In the genomic region with DNA sequence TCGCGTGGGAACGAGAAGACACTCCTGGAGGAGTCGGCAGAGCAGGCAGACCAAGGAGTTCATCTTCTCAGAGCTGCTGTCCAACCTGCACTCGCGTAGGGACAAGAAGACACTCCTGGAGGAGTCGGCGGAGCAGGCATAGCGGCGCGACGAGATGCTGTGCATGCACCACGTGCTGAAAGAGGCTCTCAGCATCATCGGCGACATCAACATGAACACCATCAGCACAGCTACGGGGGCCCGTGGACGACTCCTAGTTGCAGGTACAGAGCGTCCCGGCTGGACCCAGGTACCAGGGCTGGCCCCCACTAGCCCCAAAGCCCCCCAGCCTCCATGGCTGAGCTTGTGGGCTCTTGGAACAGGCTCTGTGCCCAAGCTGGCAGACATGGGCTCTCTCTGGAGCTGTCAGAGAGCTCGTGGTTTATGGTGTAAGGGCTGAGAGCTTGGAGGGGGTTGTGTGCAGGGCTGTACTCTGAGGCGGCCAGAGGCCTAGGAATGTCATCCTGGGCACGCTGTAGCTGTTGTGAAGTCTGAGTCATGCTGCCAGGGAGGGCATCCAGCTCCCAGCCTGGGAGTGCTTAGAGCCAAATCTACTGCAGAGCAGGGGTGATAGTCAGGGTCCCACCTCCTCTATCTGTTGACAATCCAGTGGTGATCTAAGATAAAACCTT, we compare ENCODE assay signal across 14 cellular contexts. TPM values are rescaled to one million over a fixed set of nuclear protein-coding genes. Genes with fewer than 3 reads are reported as not detected.
A peak's percentile ranks its signal among the peaks of the same experiment; 100 is the strongest.
DNase-seq lines count a peak whose midpoint lies in the region; ATAC-seq, FAIRE-seq and TF ChIP-seq lines count a peak whose summit lies in the region.
"Not testable (repeated sequence)": the region's sequence is repeated elsewhere in the genome, so short reads cannot be mapped to it uniquely, and the experiment has no call there.
"Had no signal": no experiment of that assay in that cellular context is flagged by ENCODE, and none has a peak within 500 bp of the region (broad histone marks: within the 10 kb centered on the region; RNA-seq: fewer than 3 reads in every experiment).

No MANE protein-coding gene starts in this region.

- not testable (repeated sequence) for H3K4me1 Mint-ChIP-seq in activated CD4-positive, alpha-beta T cell treated with anti-CD3 and anti-CD28 coated beads, Interleukin-2, amount 10 ng/mL, durations not matched to agents 24 days and 14 days

- TF ChIP-seq CTCF in AG10803 (conservative IDR thresholded peaks at IDR 0.05; ENCODE audit: low read length) = not testable (repeated sequence)

- peak; percentile 12 for DNase-seq in AG10803 (ENCODE audit: low read depth)
- DNase-seq in HK-2 (ENCODE audit: unreplicated experiment) = peak; percentile 28
- DNase-seq in RCC 7860 (ENCODE audit: low spot score) = peak; percentile 18
- peak; percentile 32 for DNase-seq in activated CD4-positive, alpha-beta T cell treated with anti-CD3 and anti-CD28 coated beads, Interleukin-2, amount 10 ng/mL, durations not matched to agents 24 days and 14 days
- peak; percentile 69 for DNase-seq in glomerular visceral epithelial cell (ENCODE audit: extremely low spot score)
- peak; percentile 52 for DNase-seq in left ventricle myocardium superior
- DNase-seq in mesenteric fat pad (ENCODE audit: low spot score) = peak; percentile 88
- DNase-seq in renal cortical epithelial cell (ENCODE audit: low read depth) = peak; percentile 53

- not testable (repeated sequence) for H3K27ac Mint-ChIP-seq in activated CD4-positive, alpha-beta T cell treated with anti-CD3 and anti-CD28 coated beads, Interleukin-2, amount 10 ng/mL, durations not matched to agents 24 days and 14 days

- intact Hi-C loops in activated CD4-positive, alpha-beta T cell treated with anti-CD3 and anti-CD28 coated beads, Interleukin-2, amount 10 ng/mL, durations not matched to agents 24 days and 14 days (cut with micrococcal nuclease); left ventricle myocardium superior (cut with micrococcal nuclease): not testable (repeated sequence)

- not testable (repeated sequence) for H3K27me3 Mint-ChIP-seq in activated CD4-positive, alpha-beta T cell treated with anti-CD3 and anti-CD28 coated beads, Interleukin-2, amount 10 ng/mL, durations not matched to agents 24 days and 14 days

- not testable (repeated sequence) for H3K9me3 Mint-ChIP-seq in activated CD4-positive, alpha-beta T cell treated with anti-CD3 and anti-CD28 coated beads, Interleukin-2, amount 10 ng/mL, durations not matched to agents 24 days and 14 days

- ATAC-seq in left ventricle myocardium superior = peak; percentile 99

- H3K4me3 ChIP-seq in AG10803 (ENCODE audit: low read length) = not testable (repeated sequence)

- not testable (repeated sequence) for FAIRE-seq in RCC 7860 (lab: Jason Lieb, UNC)

- not testable (repeated sequence) for H3K36me3 Mint-ChIP-seq in activated CD4-positive, alpha-beta T cell treated with anti-CD3 and anti-CD28 coated beads, Interleukin-2, amount 10 ng/mL, durations not matched to agents 24 days and 14 days (ENCODE audit: low read depth)

- not testable (repeated sequence) for H3K4me3 Mint-ChIP-seq in activated CD4-positive, alpha-beta T cell treated with anti-CD3 and anti-CD28 coated beads, Interleukin-2, amount 10 ng/mL, durations not matched to agents 24 days and 14 days

RNA-seq across cellular contexts. Expression of gene OR4F6, which starts 38.5 kb away (rescaled TPM):
- not detected in 2 replicates for total RNA-seq in activated CD4-positive, alpha-beta T cell treated with anti-CD3 and anti-CD28 coated beads, Interleukin-2, amount 10 ng/mL, durations not matched to agents 24 days and 14 days
- total RNA-seq in left ventricle myocardium superior (not detected), mesenteric fat pad (not detected), renal cortical epithelial cell (not detected in 2 replicates)
- total RNA-seq: Calu3; CD8-positive, alpha-beta T cell; GM23338; MCF 10A; OCI-LY7; Peyer's patch had no signal

RNA-seq across cellular contexts. Expression of gene TARS3, which starts 40.5 kb away (rescaled TPM):
- 11.5 and 13.2 TPM in 2 replicates for total RNA-seq in activated CD4-positive, alpha-beta T cell treated with anti-CD3 and anti-CD28 coated beads, Interleukin-2, amount 10 ng/mL, durations not matched to agents 24 days and 14 days
- total RNA-seq in left ventricle myocardium superior (35.0 TPM), mesenteric fat pad (8.8 TPM), renal cortical epithelial cell (10.2 and 11.3 TPM in 2 replicates)

RNA-seq across cellular contexts. Expression of gene OR4F15, which starts 47.2 kb away (rescaled TPM):
- not detected in 2 replicates for total RNA-seq in activated CD4-positive, alpha-beta T cell treated with anti-CD3 and anti-CD28 coated beads, Interleukin-2, amount 10 ng/mL, durations not matched to agents 24 days and 14 days
- not detected for total RNA-seq in left ventricle myocardium superior
- total RNA-seq in mesenteric fat pad = not detected
- 0.20 TPM in 1 of 2 replicates, not detected in the other for total RNA-seq in renal cortical epithelial cell
- total RNA-seq: Calu3; CD8-positive, alpha-beta T cell; GM23338; MCF 10A; OCI-LY7; Peyer's patch had no signal

Comparison
In these comparisons a context has a peak if more than half of its experiments do, and no peak if none do; other contexts are left out.
1. DNase-seq: peak in every context shown above with its lines; median percentile 88 in mesenteric fat pad; 69 in glomerular visceral epithelial cell; 53 in renal cortical epithelial cell; 52 in left ventricle myocardium superior; 32 in activated CD4-positive, alpha-beta T cell treated with anti-CD3 and anti-CD28 coated beads, Interleukin-2, amount 10 ng/mL, durations not matched to agents 24 days and 14 days; 28 in HK-2; 18 in RCC 7860; 12 in AG10803.